8 cellular contexts compared by ENCODE assay signal in the genomic region with DNA sequence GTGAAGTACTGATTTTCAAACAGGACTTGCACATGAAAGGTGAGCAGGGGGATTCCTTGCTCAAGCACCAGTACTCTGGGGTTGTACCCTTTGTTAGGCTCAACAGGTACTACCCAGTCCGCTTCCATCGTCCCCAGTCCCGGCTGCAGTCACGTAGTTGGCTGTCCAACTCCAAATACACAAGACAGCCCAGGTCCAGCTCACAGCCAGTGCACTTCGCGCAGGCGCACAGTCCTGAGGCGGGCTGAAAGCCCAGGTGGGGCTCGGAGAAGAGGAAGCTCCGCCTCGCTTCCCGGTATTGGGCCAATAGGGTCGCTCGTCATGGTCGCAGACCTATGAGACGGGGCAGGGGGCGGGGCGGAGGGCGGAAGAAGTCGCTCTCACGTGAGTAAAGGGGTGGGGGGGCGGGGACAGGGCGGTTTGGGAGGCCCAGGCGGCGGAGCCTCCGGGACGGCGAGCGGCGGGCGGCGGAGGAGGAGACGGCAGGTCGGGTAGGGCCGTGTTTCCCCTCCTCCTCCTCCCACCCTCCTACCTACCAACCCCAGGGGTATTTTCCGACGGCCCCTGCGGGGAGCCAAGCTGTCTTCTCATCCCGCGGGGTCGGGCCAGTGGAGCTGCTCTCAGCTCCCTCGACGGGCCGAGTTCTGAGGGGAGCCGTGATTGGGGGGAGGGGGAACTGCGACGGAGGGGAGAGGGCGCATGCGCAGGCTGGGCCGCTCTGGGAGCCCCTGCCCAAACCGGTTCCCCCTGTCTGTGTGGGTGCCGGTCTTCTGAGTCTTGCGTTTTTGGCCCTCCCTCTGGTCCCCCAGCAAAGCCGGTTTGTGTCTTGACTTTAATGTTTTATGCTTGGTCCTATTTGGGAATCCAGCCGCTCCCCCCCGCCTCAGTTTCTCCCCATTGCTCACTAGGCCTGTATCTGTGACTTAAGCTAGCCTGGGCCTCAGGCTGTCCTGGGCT.
DNase-seq lines count a peak whose midpoint lies in the region; ATAC-seq and TF ChIP-seq lines count a peak whose summit lies in the region.

RABGAP1 (plus strand) TSS at position 418 of the 957 bp plus-strand sequence. CDS start 16,040 bp downstream, outside the sequence.

- in situ Hi-C loops in GM18951 (cut with MboI; ENCODE audit: low sequenced_read_pairs, unreplicated experiment), result no loop called here

- DNase-seq in AG08395 (ENCODE audit: low spot score) (peak; percentile 100), NCI-H345 (lab: John Stamatoyannopoulos, UW) (peak; percentile 99), iris pigment epithelial cell (ENCODE audit: low read depth) (peak; percentile 98)
- DNase-seq in activated CD4-positive, CD25-positive, alpha-beta regulatory T cell (lab: John Stamatoyannopoulos, UW), result peak; percentile 95 to 99 (median 96)
- DNase-seq in central memory CD4-positive, alpha-beta T cell, result peak; percentile 95
- DNase-seq in stimulated activated CD4-positive, alpha-beta T cell treated with anti-CD3 and anti-CD28 coated beads, Interleukin-12 subunit alpha, Interleukin-12 subunit beta, amount 100 ng/mL, for 24 hours (ENCODE audit: low read depth in 2 of 2), result peak; percentile 96 to 99

- peak; percentile 95 for ATAC-seq in HG03196 (IDR thresholded peaks at IDR 0.05; ENCODE audit: unreplicated experiment)

- TF ChIP-seq POLR2A in GM18951 (IDR thresholded peaks at IDR 0.05; ENCODE audit: extremely low read depth, insufficient read depth, insufficient read length), result peak; percentile 78

Comparison
In these comparisons a context has a peak if more than half of its experiments do, and no peak if none do; other contexts are left out.
1. Peak in every context shown above with its lines: DNase-seq and ATAC-seq.